10 cellular contexts compared by ENCODE assay signal in the genomic region with DNA sequence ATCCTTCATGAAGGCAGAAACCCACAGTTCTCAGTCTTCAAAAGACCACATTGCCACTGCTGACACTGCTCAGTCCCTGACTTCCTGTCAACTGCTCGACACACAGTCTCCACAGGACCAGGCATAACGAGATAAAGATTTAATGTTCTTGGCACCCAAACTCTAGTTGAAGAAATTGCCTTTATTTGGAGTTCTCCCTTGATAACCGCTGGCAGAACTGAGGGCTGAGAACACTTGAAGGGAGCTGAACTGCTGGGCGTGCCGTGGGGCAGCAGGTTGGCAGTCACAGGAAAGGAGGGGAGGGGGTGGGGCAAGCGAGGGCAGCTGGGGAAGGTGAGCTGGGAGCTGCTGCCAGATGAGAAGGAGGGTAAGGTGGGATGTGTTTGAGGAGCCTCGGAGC. TPM values are rescaled to one million over a fixed set of nuclear protein-coding genes. Genes with fewer than 3 reads are reported as not detected.
A peak's percentile ranks its signal among the peaks of the same experiment; 100 is the strongest.
DNase-seq lines count a peak whose midpoint lies in the region; ATAC-seq and TF ChIP-seq lines count a peak whose summit lies in the region.
"Had no signal": no experiment of that assay in that cellular context is flagged by ENCODE, and none has a peak within 500 bp of the region (broad histone marks: within the 10 kb centered on the region; RNA-seq: fewer than 3 reads in every experiment).

No MANE protein-coding gene starts in this region.

- H3K36me3 Mint-ChIP-seq in activated T-cell treated with anti-CD3 and anti-CD28 coated beads, Interleukin-2, amount 50 U/mL, for 72 hours (ENCODE audit: insufficient read depth in 2 of 2): peaks cover 10 to 24% of the 10 kb centered on the region in 2 donors
- peaks cover 4% of the 10 kb centered on the region for H3K36me3 Mint-ChIP-seq in mesothelial cell of epicardium

- no peak overlapping the region for H3K4me3 ChIP-seq in lower lobe of right lung
- H3K4me3 ChIP-seq in tibial nerve: no peak overlapping the region

- H3K27ac ChIP-seq in lower lobe of right lung (peak overlapping the region; percentile 85), tibial nerve (peak overlapping the region in 3 of 4 donors; percentile 79 to 91 (median 80))
- H3K27ac ChIP-seq: parathyroid adenoma had no signal

- H3K4me1 Mint-ChIP-seq in activated T-cell treated with anti-CD3 and anti-CD28 coated beads, Interleukin-2, amount 50 U/mL, for 72 hours (ENCODE audit: low read depth): peaks cover 68% of the 10 kb centered on the region
- H3K4me1 Mint-ChIP-seq in mesothelial cell of epicardium: peaks cover 5% of the 10 kb centered on the region

- 48 to 59% methylated on average over 7 of the region's 7 CpGs for WGBS in tibial nerve, 2 donors

- H3K27me3 Mint-ChIP-seq in activated T-cell treated with anti-CD3 and anti-CD28 coated beads, Interleukin-2, amount 50 U/mL, for 72 hours (ENCODE audit: low read depth): no peaks in the 10 kb centered on the region
- H3K27me3 Mint-ChIP-seq in mesothelial cell of epicardium (ENCODE audit: low read depth): no peaks in the 10 kb centered on the region

- H3K36me3 ChIP-seq in lower lobe of right lung: no peaks in the 10 kb centered on the region
- peaks cover 0 to 9% (median 0%) of the 10 kb centered on the region in 3 donors for H3K36me3 ChIP-seq in tibial nerve

- TF ChIP-seq POLR2A in tibial nerve (IDR thresholded peaks at IDR 0.05): no peak

- H3K4me1 ChIP-seq in lower lobe of right lung: peaks cover 35% of the 10 kb centered on the region
- peaks cover 0 to 32% (median 15%) of the 10 kb centered on the region in 4 donors for H3K4me1 ChIP-seq in tibial nerve
- H3K4me1 ChIP-seq: parathyroid adenoma had no signal

- DNase-seq in NK-92 treated with Interleukin-12 subunit alpha and Interleukin-12 subunit beta, amount 100 ng/mL, for 24 hours (lab: John Stamatoyannopoulos, UW): peak; percentile 45
- no peak for DNase-seq in NK-92 (lab: John Stamatoyannopoulos, UW; ENCODE audit: unreplicated experiment)
- DNase-seq in activated T-cell treated with anti-CD3 and anti-CD28 coated beads, Interleukin-2, amount 50 U/mL, for 72 hours: peak; percentile 46 to 56
- peak; percentile 47 for DNase-seq in lower lobe of right lung
- DNase-seq in tibial nerve (ENCODE audit: low spot score in 2 of 2): no peak
- no peak for DNase-seq in NAMALWA (ENCODE audit: low spot score)
- DNase-seq in mesothelial cell of epicardium (ENCODE audit: low spot score in 2 of 2, unreplicated experiment in 2 of 2): no peak
- DNase-seq: NCI-H748 treated with DMSO at 0.1 percent for 48 hours had no signal

- no peak for TF ChIP-seq CTCF in lower lobe of right lung (IDR thresholded peaks at IDR 0.05)
- TF ChIP-seq CTCF in tibial nerve (IDR thresholded peaks at IDR 0.05): no peak
- TF ChIP-seq CTCF in mesothelial cell of epicardium (IDR thresholded peaks at IDR 0.05; ENCODE audit: unreplicated experiment): no peak

- ATAC-seq in activated T-cell treated with anti-CD3 and anti-CD28 coated beads, Interleukin-2, amount 50 U/mL, for 72 hours (replicated peaks in 1 of 2): peak; percentile 55 to 58
- peak; percentile 28 to 33 for ATAC-seq in lower lobe of right lung
- no peak for ATAC-seq in GM19324 (IDR thresholded peaks at IDR 0.05; ENCODE audit: low FRiP score, unreplicated experiment)

- H3K4me3 Mint-ChIP-seq in activated T-cell treated with anti-CD3 and anti-CD28 coated beads, Interleukin-2, amount 50 U/mL, for 72 hours: peak overlapping the region; percentile 82 to 90
- H3K4me3 Mint-ChIP-seq in mesothelial cell of epicardium: no peak overlapping the region

- TF ChIP-seq EP300 in tibial nerve (IDR thresholded peaks at IDR 0.05): no peak

- H3K27ac Mint-ChIP-seq in activated T-cell treated with anti-CD3 and anti-CD28 coated beads, Interleukin-2, amount 50 U/mL, for 72 hours: peak overlapping the region; percentile 94
- H3K27ac Mint-ChIP-seq in mesothelial cell of epicardium: no peak overlapping the region

- H3K9me3 ChIP-seq in lower lobe of right lung: no peaks in the 10 kb centered on the region
- no peaks in the 10 kb centered on the region for H3K9me3 ChIP-seq in tibial nerve

- H3K27me3 ChIP-seq in lower lobe of right lung (ENCODE audit: low read depth) (no peaks in the 10 kb centered on the region), tibial nerve (no peaks in the 10 kb centered on the region)

- H3K9me3 Mint-ChIP-seq in activated T-cell treated with anti-CD3 and anti-CD28 coated beads, Interleukin-2, amount 50 U/mL, for 72 hours: peaks cover 0 to 3% of the 10 kb centered on the region in 2 donors
- H3K9me3 Mint-ChIP-seq in mesothelial cell of epicardium: no peaks in the 10 kb centered on the region

- intact Hi-C loops in lower lobe of right lung (cut with DNase I): loop anchor here (2.0 kb wide), 1 partner anchor 132 kb away; no protein-coding TSS in a partner anchor

RNA-seq across cellular contexts. Expression of a gene that starts 15.9 kb away (rescaled TPM):
- 10 to 100 TPM; 21.1 to 25.1 TPM for total RNA-seq in activated T-cell treated with anti-CD3 and anti-CD28 coated beads, Interleukin-2, amount 50 U/mL, for 72 hours
- total RNA-seq in lower lobe of right lung (6.5 TPM), tibial nerve (1 to 10 TPM; 1.2 to 3.7 (median 2.4) TPM), mesothelial cell of epicardium (6.7 to 8.5 TPM (median 6.7 TPM) in 3 replicates)

RNA-seq across cellular contexts. Expression of a gene that starts 47.1 kb away (rescaled TPM):
- total RNA-seq in activated T-cell treated with anti-CD3 and anti-CD28 coated beads, Interleukin-2, amount 50 U/mL, for 72 hours: 10 to 100 TPM; 86.3 to 87.4 TPM
- 41.0 TPM for total RNA-seq in lower lobe of right lung
- total RNA-seq in tibial nerve: 10 to 100 TPM; 25.7 to 34.1 (median 29.3) TPM
- 59.0 to 62.4 TPM (median 59.6 TPM) in 3 replicates for total RNA-seq in mesothelial cell of epicardium

Comparison
In these comparisons a context has a peak if more than half of its experiments do, and no peak if none do; other contexts are left out.
1. DNase-seq: peak in NK-92 treated with Interleukin-12 subunit alpha and Interleukin-12 subunit beta, amount 100 ng/mL, for 24 hours (single experiment), activated T-cell treated with anti-CD3 and anti-CD28 coated beads, Interleukin-2, amount 50 U/mL, for 72 hours (2 of 2) and lower lobe of right lung (single experiment); none in NK-92 (single experiment), tibial nerve (0 of 2), NAMALWA (single experiment) and mesothelial cell of epicardium (0 of 2).